ENCODE assay signal across 11 cellular contexts in the genomic region with DNA sequence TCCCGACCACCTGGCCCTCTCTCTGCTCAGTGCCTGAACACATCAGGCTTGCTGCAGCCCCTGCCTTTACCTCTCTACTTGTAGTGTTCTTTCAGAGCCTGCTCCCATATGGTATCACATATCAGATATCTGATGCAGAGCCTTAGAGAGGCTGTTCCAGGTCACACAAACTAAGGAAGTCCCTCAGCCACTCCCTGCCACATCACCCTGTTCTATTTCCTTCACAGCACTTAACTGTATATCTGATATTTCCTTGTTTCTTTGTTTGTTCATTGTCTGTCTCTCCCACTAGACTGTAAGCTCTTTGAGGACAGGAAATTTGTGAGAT. TPM values are rescaled to one million over a fixed set of nuclear protein-coding genes. Genes with fewer than 3 reads are reported as not detected.
DNase-seq lines count a peak whose midpoint lies in the region; ATAC-seq, FAIRE-seq and TF ChIP-seq lines count a peak whose summit lies in the region.
"Had no signal": no experiment of that assay in that cellular context is flagged by ENCODE, and none has a peak within 500 bp of the region (broad histone marks: within the 10 kb centered on the region; RNA-seq: fewer than 3 reads in every experiment).

No MANE protein-coding gene starts in this region.

- peaks cover 27 to 35% of the 10 kb centered on the region in 2 donors for H3K27me3 Mint-ChIP-seq in CD4-positive, alpha-beta memory T cell

- DNase-seq in NCI-H2171 treated with DMSO at 0.1 percent for 48 hours (lab: John Stamatoyannopoulos, UW) (peak; percentile 80), caudate nucleus (lab: John Stamatoyannopoulos, UW) (no peak), HepG2 (ENCODE audit: low spot score) (no peak), substantia nigra (lab: John Stamatoyannopoulos, UW) (no peak)
- DNase-seq in CD4-positive, alpha-beta memory T cell, result no peak
- no peak for DNase-seq in activated naive CD4-positive, alpha-beta T cell treated with anti-CD3 and anti-CD28 coated beads, Interleukin-2, amount 50 U/mL, for 16 hours
- DNase-seq: effector CD4-positive, alpha-beta T cell; NCI-H1694 had no signal

- H3K4me1 Mint-ChIP-seq in CD4-positive, alpha-beta memory T cell, result peaks cover 1 to 9% (median 5%) of the 10 kb centered on the region in 4 donors

- no peak for ATAC-seq in HepG2
- no peak for ATAC-seq in activated CD4-positive, CD25-positive, alpha-beta regulatory T cell treated with anti-CD3 and anti-CD28 coated beads, Interleukin-2, amount 50 U/mL, for 24 hours

- H3K79me2 ChIP-seq in HepG2 (ENCODE audit: insufficient read depth, low read length), result peaks cover 18% of the 10 kb centered on the region

- TF ChIP-seq CTCF in HepG2 (CRISPR knock-in tag; IDR thresholded peaks at IDR 0.05), result no peak

- H3K4me2 ChIP-seq in HepG2 (ENCODE audit: low read depth, low read length), result peak overlapping the region; percentile 97

- no peaks in the 10 kb centered on the region for H3K36me3 Mint-ChIP-seq in CD4-positive, alpha-beta memory T cell

- BruUV-seq in HepG2 (replicated peaks; lab: Mats Ljungman, UMichigan), result no TSS peak

- no peak overlapping the region for H3K27ac Mint-ChIP-seq in CD4-positive, alpha-beta memory T cell

- no peak for TF ChIP-seq POLR2A in HepG2 (IDR thresholded peaks at IDR 0.05; ENCODE audit: insufficient read depth in 1 of 2, low read depth in 2 of 2, low read length in 2 of 2)

- H3K9me3 Mint-ChIP-seq in CD4-positive, alpha-beta memory T cell, result peaks cover 0 to 2% (median 0%) of the 10 kb centered on the region in 8 donors

- H3K9me3 ChIP-seq in HepG2 (ENCODE audit: low read length), result no peaks in the 10 kb centered on the region
- no peaks in the 10 kb centered on the region for H3K9me3 ChIP-seq in CD4-positive, alpha-beta memory T cell (ENCODE audit: control insufficient read depth in 1 of 2, low read length in 2 of 2)

- in situ Hi-C loops in HepG2 (cut with HindIII; ENCODE audit: extremely low pct_ligation_motif_present, low pct_unique_long_range_greater_than_20kb), result no loop called here

- WGBS in HepG2 (ENCODE audit: low lambda C conversion rate), result 60% methylated on average over 1 of the region's 1 CpG

- no peak for TF ChIP-seq EP300 in HepG2 (IDR thresholded peaks at IDR 0.05; ENCODE audit: low read depth in 2 of 2, low read length in 2 of 2)
- no peak for TF ChIP-seq EP300 in HepG2 (CRISPR knock-in tag; IDR thresholded peaks at IDR 0.05; ENCODE audit: borderline replicate concordance)

- H4K20me1 ChIP-seq in HepG2 (ENCODE audit: insufficient read depth, low read length), result no peaks in the 10 kb centered on the region

- H3K27ac ChIP-seq in caudate nucleus (ENCODE audit: low read depth, low read length), result peak overlapping the region; percentile 86
- peak overlapping the region; percentile 93 for H3K27ac ChIP-seq in HepG2 (ENCODE audit: extremely low read length, insufficient read depth, low read length)
- H3K27ac ChIP-seq in substantia nigra (ENCODE audit: low read depth, low read length, poor library complexity, severe bottlenecking), result peak overlapping the region; percentile 51
- no peak overlapping the region for H3K27ac ChIP-seq in CD4-positive, alpha-beta memory T cell (ENCODE audit: low read depth, low read length)
- H3K27ac ChIP-seq: WERI-Rb-1 had no signal

- peak overlapping the region; percentile 76 for H3K9ac ChIP-seq in HepG2 (ENCODE audit: insufficient read depth, low read depth, low read length)

- H2AFZ ChIP-seq in HepG2 (ENCODE audit: low read length), result no peak overlapping the region

- peaks cover 80% of the 10 kb centered on the region for H3K4me1 ChIP-seq in HepG2 (ENCODE audit: insufficient read depth, low read length)
- no peaks in the 10 kb centered on the region for H3K4me1 ChIP-seq in CD4-positive, alpha-beta memory T cell (ENCODE audit: insufficient read depth, low read length)

- H3K4me3 Mint-ChIP-seq in CD4-positive, alpha-beta memory T cell, result peak overlapping the region in 2 of 8 donors; percentile 22 to 29

- POLR2A ChIA-PET in HepG2 (lab: Yijun Ruan, JAX), result interaction anchor here (1.0 to 1.4 kb wide), 2 partner anchors 32 to 294 kb away, joined by 4 to 5 read pairs; a partner anchor contains a TSS
- POLR2A ChIA-PET in CD4-positive, alpha-beta memory T cell (lab: Charles Lee; ENCODE audit: partially characterized antibody), result no interaction called here

- TF ChIP-seq RAD21 in HepG2 (CRISPR knock-in tag; IDR thresholded peaks at IDR 0.05), result no peak

- intact Hi-C loops in HepG2 (cut with micrococcal nuclease; ENCODE audit: unreplicated experiment), result no loop called here
- intact Hi-C loops in CD4-positive, alpha-beta memory T cell (cut with micrococcal nuclease), result no loop called here

- no peaks in the 10 kb centered on the region for H3K36me3 ChIP-seq in HepG2 (replicated peaks in 1 of 2; ENCODE audit: control insufficient read depth in 1 of 2, insufficient read depth in 2 of 2, low read length in 2 of 2)
- no peaks in the 10 kb centered on the region for H3K36me3 ChIP-seq in CD4-positive, alpha-beta memory T cell (ENCODE audit: insufficient read depth, low read length)
- H3K36me3 ChIP-seq: WERI-Rb-1 had no signal

- H3K4me3 ChIP-seq in HepG2 (replicated peaks in 1 of 3; ENCODE audit: insufficient read depth in 1 of 3, low read depth in 2 of 3, low read length in 3 of 3), result peak overlapping the region in 2 of 3 experiments; percentile 73 to 81; a peak in 4 of 6 replicates
- no peak overlapping the region for H3K4me3 ChIP-seq in CD4-positive, alpha-beta memory T cell (ENCODE audit: low read length in 2 of 2)

- no peaks in the 10 kb centered on the region for H3K27me3 ChIP-seq in HepG2 (ENCODE audit: control insufficient read depth in 1 of 2, insufficient read depth in 2 of 2, low read length in 2 of 2)
- H3K27me3 ChIP-seq in CD4-positive, alpha-beta memory T cell (ENCODE audit: insufficient read depth, low read length), result no peaks in the 10 kb centered on the region

- FAIRE-seq in HepG2 (lab: Jason Lieb, UNC), result no peak
- FAIRE-seq: GM12892 had no signal

- CTCF ChIA-PET in HepG2 (lab: Yijun Ruan, JAX; ENCODE audit: low intra/inter-chr PET ratio, low total read pairs), result no interaction called here
- CTCF ChIA-PET in CD4-positive, alpha-beta memory T cell (lab: Charles Lee; ENCODE audit: partially characterized antibody), result no interaction called here

TF ChIP-seq in HepG2, 621 proteins besides CTCF, POLR2A, EP300 and RAD21:
- TF ChIP-seq ZC3H4 (CRISPR knock-in tag; IDR thresholded peaks at IDR 0.05; ENCODE audit: borderline replicate concordance) (0 out of 2 replicates have a peak, but pooled peaks have one; percentile 15), HNF4A (CRISPR knock-in tag; IDR thresholded peaks at IDR 0.05) (no peak)

RNA-seq across cellular contexts. Expression of a gene that starts 1.0 kb away (rescaled TPM):
- 20.8 and 28.7 TPM in 2 replicates for total RNA-seq in HepG2 (2016; rRNA removed; fragmentation: Illumina TruSeq; extraction: Trizol)
- total RNA-seq in HepG2 (2016; cell fraction: cytosol; rRNA removed; fragmentation: Illumina TruSeq; extraction: Trizol; ENCODE audit: low read depth), result 5.0 and 5.4 TPM in 2 replicates
- 19.2 and 30.5 TPM in 2 replicates for total RNA-seq in HepG2 (2016; cell fraction: insoluble cytoplasmic fraction; rRNA removed; fragmentation: Illumina TruSeq; extraction: Trizol)
- 7.0 and 9.4 TPM in 2 replicates for total RNA-seq in HepG2 (2016; cell fraction: membrane; rRNA removed; fragmentation: Illumina TruSeq; extraction: Trizol)
- total RNA-seq in HepG2 (2016; cell fraction: nucleus; rRNA removed; fragmentation: Illumina TruSeq; extraction: Trizol), result 31.8 and 38.2 TPM in 2 replicates
- 10.5 and 11.2 TPM in 2 replicates for polyA plus RNA-seq in HepG2 (2011; rRNA removed)
- 7.0 and 9.9 TPM in 2 replicates for polyA plus RNA-seq in HepG2 (2011; cell fraction: cytosol; rRNA removed)
- 20.7 and 30.5 TPM in 2 replicates for polyA plus RNA-seq in HepG2 (2011; cell fraction: nucleus; rRNA removed)
- polyA plus RNA-seq in HepG2 (2012), result 19.0 TPM in 2 replicates
- 2.5 and 2.7 TPM in 2 replicates for polyA plus RNA-seq in HepG2 (2016; cell fraction: cytosol; fragmentation: Illumina TruSeq; extraction: Trizol; ENCODE audit: low read depth)
- 18.2 and 19.3 TPM in 2 replicates for polyA plus RNA-seq in HepG2 (2016; cell fraction: insoluble cytoplasmic fraction; fragmentation: Illumina TruSeq; extraction: Trizol; ENCODE audit: low read depth)
- 2.9 and 5.1 TPM in 2 replicates for polyA plus RNA-seq in HepG2 (2016; cell fraction: membrane; fragmentation: Illumina TruSeq; extraction: Trizol; ENCODE audit: low read depth)
- polyA plus RNA-seq in HepG2 (2016; cell fraction: nucleus; fragmentation: Illumina TruSeq; extraction: Trizol; ENCODE audit: insufficient read depth, low read depth), result 40.2 and 43.0 TPM in 2 replicates
- 0.05 and 25.1 TPM in 2 replicates for polyA minus RNA-seq in HepG2 (2011; rRNA and poly(A)+ RNA removed; ENCODE audit: low replicate concordance)
- polyA minus RNA-seq in HepG2 (2011; cell fraction: cytosol; rRNA and poly(A)+ RNA removed), result 6.9 and 7.7 TPM in 2 replicates
- polyA minus RNA-seq in HepG2 (2011; cell fraction: nucleus; rRNA and poly(A)+ RNA removed), result 20.6 and 24.5 TPM in 2 replicates
- not detected for total RNA-seq in CD4-positive, alpha-beta memory T cell
- polyA plus RNA-seq in CD4-positive, alpha-beta memory T cell, result not detected

Comparison
In these comparisons a context has a peak if more than half of its experiments do, and no peak if none do; other contexts are left out.
1. H3K4me3 ChIP-seq: peak in HepG2 (2 of 3); none in CD4-positive, alpha-beta memory T cell (0 of 2).
2. RNA of a gene that starts 1.0 kb away (total RNA-seq): 5.0 to 38.2 TPM in HepG2; not detected in CD4-positive, alpha-beta memory T cell; every median in the first group is over 4 times any median in the second.